ENCODE assay signal across 8 cellular contexts in genomic region chr1:100894622-100895539, GRCh38. TPM values are rescaled to one million over a fixed set of nuclear protein-coding genes. Genes with fewer than 3 reads are reported as not detected.
DNase-seq lines count a peak whose midpoint lies in the region; TF ChIP-seq lines count a peak whose summit lies in the region.

Gene EXTL2, minus strand, starts transcription at chr1:100894842. Its CDS starts 6,085 bp downstream, at chr1:100888757.

- in situ Hi-C loops in GM23248 (cut with MboI), result loop anchor here (25.0 kb wide), 1 partner anchor 1083 kb away; no protein-coding TSS in a partner anchor

- 1% methylated on average over 47 of the region's 47 CpGs for WGBS in GM23248 (ENCODE audit: low coverage in 1 of 2, low lambda C conversion rate in 2 of 2, missing lambda C conversion rate in 2 of 2), 2 experiments
- WGBS in stomach, 5 donors, result 0 to 1% (median 0%) methylated on average over 44 to 47 of the region's 47 CpGs

- H3K27ac ChIP-seq in GM23248 (peak within 1 kb of the TSS; percentile 91), stomach (peak within 1 kb of the TSS; percentile 92 to 98 (median 97))

- H3K27me3 Mint-ChIP-seq in nephron (ENCODE audit: low read depth), result no peaks in the 10 kb centered on the region

- peak within 1 kb of the TSS; percentile 95 to 99 (median 99) for H3K4me3 Mint-ChIP-seq in nephron

- peaks cover 81% of the 10 kb centered on the region for H3K79me2 ChIP-seq in GM23248 (ENCODE audit: insufficient read depth)

- H3F3A ChIP-seq in GM23248 (ENCODE audit: insufficient read depth), result peaks cover 17% of the 10 kb centered on the region; the same call in 1 of the 2 replicates

- H3K9me3 ChIP-seq in GM23248 (ENCODE audit: low read depth), result no peaks in the 10 kb centered on the region
- H3K9me3 ChIP-seq in stomach, result peaks cover 0 to 8% (median 5%) of the 10 kb centered on the region in 4 donors

- intact Hi-C loops in stomach (cut with DNase I; ENCODE audit: low total_unique reads), result no loop called here

- TF ChIP-seq CTCF in nephron (IDR thresholded peaks at IDR 0.05; ENCODE audit: unreplicated experiment in 3 of 3) (no peak), stomach (IDR thresholded peaks at IDR 0.05) (no peak)

- peak within 1 kb of the TSS; percentile 98 for H3K4me2 ChIP-seq in GM23248 (ENCODE audit: unreplicated experiment)

- no peak for TF ChIP-seq POLR2A in stomach (IDR thresholded peaks at IDR 0.05)

- H2AFZ ChIP-seq in GM23248, result peak within 1 kb of the TSS; percentile 93

- peak within 1 kb of the TSS; percentile 96 to 99 (median 96) for H3K27ac Mint-ChIP-seq in nephron

- peaks cover 45% of the 10 kb centered on the region for H3K36me3 Mint-ChIP-seq in nephron (ENCODE audit: low read depth)

- peak; percentile 99 for DNase-seq in Daoy (ENCODE audit: low read depth)
- DNase-seq in GM23248, result peak; percentile 89
- DNase-seq in LHCN-M2 (ENCODE audit: low read depth), result peak; percentile 84
- DNase-seq in RPMI8226, result peak; percentile 75
- DNase-seq in activated gamma-delta T cell (lab: John Stamatoyannopoulos, UW), result peak; percentile 19
- DNase-seq in fibroblast of the conjunctiva (ENCODE audit: low read depth), result peak; percentile 39
- DNase-seq in stomach, result peak; percentile 90

- H3K36me3 ChIP-seq in GM23248 (ENCODE audit: low read depth) (peaks cover 18% of the 10 kb centered on the region), stomach (peaks cover 6 to 18% (median 13%) of the 10 kb centered on the region in 4 donors)

- H3K9me3 Mint-ChIP-seq in nephron, result peaks cover 12% of the 10 kb centered on the region

- no peak for TF ChIP-seq EP300 in stomach (IDR thresholded peaks at IDR 0.05)

- H3K4me3 ChIP-seq in GM23248 (peak within 1 kb of the TSS; percentile 95), stomach (peak within 1 kb of the TSS; percentile 66 to 88 (median 75))

- H3K4me1 Mint-ChIP-seq in nephron, result peaks cover 38% of the 10 kb centered on the region

- no peaks in the 10 kb centered on the region for H4K20me1 ChIP-seq in GM23248 (ENCODE audit: insufficient read depth)

- peaks cover 31% of the 10 kb centered on the region for H3K4me1 ChIP-seq in GM23248 (ENCODE audit: insufficient read depth)
- peaks cover 11 to 47% (median 31%) of the 10 kb centered on the region in 4 donors for H3K4me1 ChIP-seq in stomach

- H3K9ac ChIP-seq in GM23248, result peak within 1 kb of the TSS; percentile 98

- no peaks in the 10 kb centered on the region for H3K9me2 ChIP-seq in GM23248 (ENCODE audit: insufficient read depth)

- H3K27me3 ChIP-seq in GM23248 (replicated peaks; ENCODE audit: insufficient read depth), result no peaks in the 10 kb centered on the region
- no peaks in the 10 kb centered on the region for H3K27me3 ChIP-seq in stomach

RNA-seq across cellular contexts. Expression of gene EXTL2, which starts in this region (rescaled TPM):
- total RNA-seq in Daoy (2014; rRNA removed; shearing (Covaris generic)), result 26.3 and 29.3 TPM in 2 replicates
- 51.9 and 52.2 TPM in 2 replicates for total RNA-seq in GM23248 (2014; rRNA removed; shearing (Covaris generic))
- polyA plus RNA-seq in GM23248 (2016; fragmentation: Nextera tagmentation; extraction: Ambion mirVana) (54.6 and 56.3 TPM in 2 replicates), stomach (1 to 10 TPM; 2.9 to 4.7 (median 4.4) TPM)
- total RNA-seq in LHCN-M2 (2014; rRNA removed) (35.0 and 37.5 TPM in 2 replicates), stomach (10 to 100 TPM in 2 of 5 donors, 1 to 10 TPM in 2, not detected in 1; 3.2 to 33.5 (median 17.1) TPM)
- 11.0 TPM for polyA plus RNA-seq in LHCN-M2 (2012)

Comparison
In these comparisons a context has a peak if more than half of its experiments do, and no peak if none do; other contexts are left out.
1. Peak in every context shown above with its lines: DNase-seq, H3K4me3 ChIP-seq and H3K27ac ChIP-seq.
2. DNase-seq: peak in every context shown above with its lines; median percentile 99 in Daoy; 90 in stomach; 89 in GM23248; 84 in LHCN-M2; 75 in RPMI8226; 39 in fibroblast of the conjunctiva; 19 in activated gamma-delta T cell.